4 cellular contexts compared by ENCODE assay signal in genomic region chr17:15822280-15822679, GRCh38.
A peak's percentile ranks its signal among the peaks of the same experiment; 100 is the strongest.
DNase-seq lines count a peak whose midpoint lies in the region; ATAC-seq, FAIRE-seq and TF ChIP-seq lines count a peak whose summit lies in the region.
"Not testable (repeated sequence)": the region's sequence is repeated elsewhere in the genome, so short reads cannot be mapped to it uniquely, and the experiment has no call there.

No MANE protein-coding gene starts in this region.

- intact Hi-C loops in right lobe of liver (cut with DNase I) = not testable (repeated sequence)

- 52% methylated on average over 5 of the region's 5 CpGs for WGBS in A549 (ENCODE audit: missing lambda C conversion rate)
- 41% methylated on average over 4 of the region's 5 CpGs for WGBS in right lobe of liver (ENCODE audit: insufficient coverage, low coverage, low lambda C conversion rate, missing lambda C conversion rate)

- not testable (repeated sequence) for H3K27me3 ChIP-seq in bronchial epithelial cell (ENCODE audit: control insufficient read depth, insufficient read depth, low read length); right lobe of liver

- ATAC-seq in A549 (peak; percentile 16 to 28; a peak in 2 of 6 replicates), left lobe of liver (peak; percentile 96), right lobe of liver (peak; percentile 52 to 84 (median 62))

- not testable (repeated sequence) for H3K4me3 ChIP-seq in A549; bronchial epithelial cell (ENCODE audit: low read depth, low read length); right lobe of liver

- not testable (repeated sequence) for TF ChIP-seq POLR2A in A549 (IDR thresholded peaks at IDR 0.05; ENCODE audit: low read length); right lobe of liver (IDR thresholded peaks at IDR 0.05)

- POLR2A ChIA-PET in A549 (lab: Yijun Ruan, JAX) = not testable (repeated sequence)

- H3K36me3 ChIP-seq in bronchial epithelial cell (ENCODE audit: control insufficient read depth, insufficient read depth, low read length); right lobe of liver: not testable (repeated sequence)

- not testable (repeated sequence) for TF ChIP-seq RAD21 in A549 (conservative IDR thresholded peaks at IDR 0.05 in 1 of 2, IDR thresholded peaks at IDR 0.05 in 1 of 2)

- H3K9me3 ChIP-seq in A549, right lobe of liver: not testable (repeated sequence)

- not testable (repeated sequence) for H3K27ac ChIP-seq in A549, right lobe of liver

- H3K4me1 ChIP-seq in A549, right lobe of liver: not testable (repeated sequence)

- not testable (repeated sequence) for TF ChIP-seq CTCF in A549 (IDR thresholded peaks at IDR 0.05); bronchial epithelial cell (IDR thresholded peaks at IDR 0.05; ENCODE audit: insufficient read depth, low read length, severe bottlenecking); right lobe of liver (IDR thresholded peaks at IDR 0.05)

- TF ChIP-seq EP300 in A549 (IDR thresholded peaks at IDR 0.05) = not testable (repeated sequence)

- not testable (repeated sequence) for H3K4me2 ChIP-seq in A549

- CTCF ChIA-PET in A549 (lab: Yijun Ruan, JAX) = not testable (repeated sequence)

- not testable (repeated sequence) for FAIRE-seq in A549 (lab: Jason Lieb, UNC)
- peak; percentile 68 for FAIRE-seq in bronchial epithelial cell (lab: Jason Lieb, UNC)

- DNase-seq in A549 (ENCODE audit: low read depth in 1 of 2, low spot score in 1 of 2); bronchial epithelial cell (ENCODE audit: low read depth); left lobe of liver (ENCODE audit: low spot score): not testable (repeated sequence)
- DNase-seq in right lobe of liver = peak in 1 of 3 donors; percentile 48

Comparison
In these comparisons a context has a peak if more than half of its experiments do, and no peak if none do; other contexts are left out.
1. ATAC-seq: peak in every context shown above with its lines; median percentile 96 in left lobe of liver; 62 in right lobe of liver; 22 in A549.